16 cellular contexts compared by ENCODE assay signal in genomic region chr5:173020643-173021042, GRCh38. TPM values are rescaled to one million over a fixed set of nuclear protein-coding genes. Genes with fewer than 3 reads are reported as not detected.
DNase-seq lines count a peak whose midpoint lies in the region; ATAC-seq and TF ChIP-seq lines count a peak whose summit lies in the region.
"Had no signal": no experiment of that assay in that cellular context is flagged by ENCODE, and none has a peak within 500 bp of the region (broad histone marks: within the 10 kb centered on the region; RNA-seq: fewer than 3 reads in every experiment).

No MANE protein-coding gene starts in this region.

- intact Hi-C loops in Right ventricle myocardium inferior (cut with DNase I) (no loop called here), cardiac septum (cut with DNase I) (no loop called here), heart left ventricle (cut with DNase I) (no loop called here), transverse colon (cut with DNase I; ENCODE audit: low total_unique reads) (no loop called here)

- no peaks in the 10 kb centered on the region for H3K27me3 Mint-ChIP-seq in nephron progenitor cell (ENCODE audit: low read depth, poor library complexity)
- H3K27me3 Mint-ChIP-seq: activated B cell treated with CpG ODN at 0.5 μM for 24 hours had no signal

- in situ Hi-C loops in transverse colon (cut with MboI; ENCODE audit: low pct_ligation_motif_present in 1 of 4, low pct_unique_long_range_greater_than_20kb in 1 of 4, low sequenced_read_pairs in 3 of 4) = no loop called here

- TF ChIP-seq POLR2A in heart left ventricle (IDR thresholded peaks at IDR 0.05) = no peak
- TF ChIP-seq POLR2A in transverse colon (IDR thresholded peaks at IDR 0.05) = no peak

- 52 to 72% (median 65%) methylated on average over 9 of the region's 9 CpGs for WGBS in heart left ventricle, 4 donors
- 62 to 64% methylated on average over 4 to 9 of the region's 9 CpGs for WGBS in transverse colon (ENCODE audit: low coverage in 1 of 2), 2 donors

- no peak overlapping the region for H3K4me3 ChIP-seq in heart left ventricle
- H3K4me3 ChIP-seq in transverse colon = no peak overlapping the region
- H3K4me3 ChIP-seq: suprapubic skin had no signal

- peaks cover 15% of the 10 kb centered on the region for H3K4me1 Mint-ChIP-seq in nephron progenitor cell

- H3K27me3 ChIP-seq in heart left ventricle (no peaks in the 10 kb centered on the region), transverse colon (no peaks in the 10 kb centered on the region)
- H3K27me3 ChIP-seq: suprapubic skin had no signal

- peaks cover 7% of the 10 kb centered on the region for H3K9me3 Mint-ChIP-seq in nephron progenitor cell
- H3K9me3 Mint-ChIP-seq: activated B cell treated with CpG ODN at 0.5 μM for 24 hours, nephron had no signal

- DNase-seq in Right ventricle myocardium inferior (ENCODE audit: missing footprints) = no peak
- DNase-seq in cardiac septum (ENCODE audit: low spot score) = no peak
- DNase-seq in heart left ventricle = peak in 4 of 5 donors; percentile 29 to 54 (median 43)
- DNase-seq in nephron progenitor cell = no peak
- no peak for DNase-seq in transverse colon
- DNase-seq in effector CD4-positive, alpha-beta T cell = no peak
- no peak for DNase-seq in activated CD4-positive, alpha-beta T cell treated with anti-CD3 and anti-CD28 coated beads, Interleukin-2, amount 50 U/mL, for 48 hours
- DNase-seq: activated B cell treated with CpG ODN at 0.5 μM for 24 hours, activated T-cell treated with anti-CD3 and anti-CD28 coated beads for 4 hours, COR-L47, GF-D8, NCI-H1105, small intestine had no signal

- no peak for TF ChIP-seq CTCF in heart left ventricle (IDR thresholded peaks at IDR 0.05)
- TF ChIP-seq CTCF in nephron progenitor cell (IDR thresholded peaks at IDR 0.05) = no peak
- TF ChIP-seq CTCF in transverse colon (IDR thresholded peaks at IDR 0.05) = no peak

- H3K9me3 ChIP-seq in heart left ventricle = no peaks in the 10 kb centered on the region
- no peaks in the 10 kb centered on the region for H3K9me3 ChIP-seq in transverse colon
- H3K9me3 ChIP-seq: suprapubic skin had no signal

- H3K36me3 Mint-ChIP-seq in nephron progenitor cell (ENCODE audit: low read depth) = peaks cover 55% of the 10 kb centered on the region

- H3K27ac Mint-ChIP-seq in nephron progenitor cell = peak overlapping the region; percentile 65
- H3K27ac Mint-ChIP-seq: nephron had no signal

- H3K27ac ChIP-seq in heart left ventricle = peak overlapping the region in 10 of 12 donors; percentile 2 to 64 (median 53)
- peak overlapping the region; percentile 28 to 55 (median 32) for H3K27ac ChIP-seq in transverse colon
- H3K27ac ChIP-seq: suprapubic skin had no signal

- H3K4me1 ChIP-seq in heart left ventricle = peaks cover 5 to 47% (median 27%) of the 10 kb centered on the region in 12 donors
- H3K4me1 ChIP-seq in transverse colon = peaks cover 0 to 17% (median 15%) of the 10 kb centered on the region in 4 donors

- ATAC-seq in Right ventricle myocardium inferior (peak; percentile 75), heart left ventricle (peak in 3 of 4 donors; percentile 73 to 80 (median 77)), GM19455 (IDR thresholded peaks at IDR 0.05; ENCODE audit: unreplicated experiment) (no peak)

- no peak overlapping the region for H3K4me3 Mint-ChIP-seq in nephron progenitor cell
- H3K4me3 Mint-ChIP-seq: activated B cell treated with CpG ODN at 0.5 μM for 24 hours, nephron had no signal

- TF ChIP-seq EP300 in transverse colon (IDR thresholded peaks at IDR 0.05; ENCODE audit: low read depth) = no peak

- H3K36me3 ChIP-seq in heart left ventricle (peaks cover 0 to 37% (median 21%) of the 10 kb centered on the region in 9 donors), transverse colon (peaks cover 0 to 8% (median 2%) of the 10 kb centered on the region in 4 donors)

RNA-seq across cellular contexts. Expression of gene CREBRF, which starts 35.5 kb away (rescaled TPM):
- total RNA-seq in Right ventricle myocardium inferior = 23.9 TPM
- total RNA-seq in cardiac septum = 20.2 TPM
- total RNA-seq in heart left ventricle = 10 to 100 TPM; 13.5 to 47.7 (median 24.0) TPM
- 1 to 10 TPM; 2.7 to 7.0 TPM for polyA plus RNA-seq in heart left ventricle
- total RNA-seq in transverse colon = 10 to 100 TPM; 24.3 to 40.6 (median 32.3) TPM

RNA-seq across cellular contexts. Expression of gene ATP6V0E1, which starts 37.1 kb away (rescaled TPM):
- total RNA-seq in Right ventricle myocardium inferior = 167 TPM
- 201 TPM for total RNA-seq in cardiac septum
- 100 to 1,000 TPM; 127 to 225 (median 196) TPM for total RNA-seq in heart left ventricle
- polyA plus RNA-seq in heart left ventricle = 100 to 1,000 TPM; 238 to 242 TPM
- 100 to 1,000 TPM in 3 of 4 donors, 10 to 100 TPM in 1; 60.9 to 212 (median 138) TPM for total RNA-seq in transverse colon

Comparison
In these comparisons a context has a peak if more than half of its experiments do, and no peak if none do; other contexts are left out.
1. DNase-seq: peak in heart left ventricle (4 of 5); none in Right ventricle myocardium inferior (single experiment), cardiac septum (single experiment), nephron progenitor cell (single experiment), transverse colon (single experiment), effector CD4-positive, alpha-beta T cell (single experiment) and activated CD4-positive, alpha-beta T cell treated with anti-CD3 and anti-CD28 coated beads, Interleukin-2, amount 50 U/mL, for 48 hours (0 of 2).